Comparison of ENCODE assay signal across 9 cellular contexts in the genomic region with DNA sequence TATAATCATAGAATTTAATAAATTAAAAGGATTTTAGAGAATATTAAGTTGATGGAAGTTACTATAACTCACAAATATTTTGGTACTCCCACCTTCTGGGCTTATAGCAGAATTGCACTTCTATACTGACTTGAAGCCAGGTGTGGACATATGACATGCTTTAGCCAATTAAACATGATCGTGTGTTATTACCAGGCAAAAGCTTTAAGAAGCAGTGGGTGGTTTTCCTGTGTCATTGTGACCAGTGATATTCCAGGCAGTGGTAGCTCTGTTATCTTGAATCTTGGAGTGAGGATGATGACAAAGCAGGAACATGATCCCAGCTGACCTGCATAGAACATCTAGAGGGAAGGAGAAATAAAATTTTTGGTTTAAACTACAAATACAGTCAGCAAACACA.
A peak's percentile ranks its signal among the peaks of the same experiment; 100 is the strongest.
DNase-seq lines count a peak whose midpoint lies in the region; TF ChIP-seq lines count a peak whose summit lies in the region.
"Had no signal": no experiment of that assay in that cellular context is flagged by ENCODE, and none has a peak within 500 bp of the region (broad histone marks: within the 10 kb centered on the region; RNA-seq: fewer than 3 reads in every experiment).

No MANE protein-coding gene starts in this region.

- no peak overlapping the region for H3K27ac Mint-ChIP-seq in chondrocyte (ENCODE audit: unreplicated experiment)

- H3K27me3 Mint-ChIP-seq in chondrocyte (ENCODE audit: low read depth) = no peaks in the 10 kb centered on the region

- TF ChIP-seq CTCF in chondrocyte (IDR thresholded peaks at IDR 0.05) = peak; percentile 75

- no peak overlapping the region for H3K4me3 Mint-ChIP-seq in chondrocyte (ENCODE audit: unreplicated experiment)

- no peaks in the 10 kb centered on the region for H3K9me3 Mint-ChIP-seq in chondrocyte (ENCODE audit: low read depth)

- peak; percentile 10 for DNase-seq in NCI-H510A treated with DMSO at 0.1 percent for 48 hours (lab: John Stamatoyannopoulos, UW)
- no peak for DNase-seq in NCI-H510A (lab: John Stamatoyannopoulos, UW)
- peak; percentile 36 for DNase-seq in M059J (ENCODE audit: low read depth)
- no peak for DNase-seq in chondrocyte (ENCODE audit: low spot score)
- peak; percentile 3 for DNase-seq in pulmonary artery endothelial cell (ENCODE audit: low read depth, low spot score)
- no peak for DNase-seq in stimulated activated naive CD4-positive, alpha-beta T cell (lab: John Stamatoyannopoulos, UW)
- DNase-seq in middle frontal gyrus (ENCODE audit: extremely low spot score, low spot score) = no peak
- DNase-seq in activated CD4-positive, alpha-beta T cell treated with anti-CD3 and anti-CD28 coated beads for 48 hours = no peak
- DNase-seq: left cardiac atrium had no signal

- no peaks in the 10 kb centered on the region for H3K36me3 Mint-ChIP-seq in chondrocyte (ENCODE audit: low read depth)

- peaks cover 12% of the 10 kb centered on the region for H3K4me1 Mint-ChIP-seq in chondrocyte (ENCODE audit: low read depth)

Comparison
In these comparisons a context has a peak if more than half of its experiments do, and no peak if none do; other contexts are left out.
1. DNase-seq: peak in NCI-H510A treated with DMSO at 0.1 percent for 48 hours (single experiment), M059J (single experiment) and pulmonary artery endothelial cell (single experiment); none in NCI-H510A (single experiment), chondrocyte (single experiment), stimulated activated naive CD4-positive, alpha-beta T cell (0 of 6), middle frontal gyrus (single experiment) and activated CD4-positive, alpha-beta T cell treated with anti-CD3 and anti-CD28 coated beads for 48 hours (single experiment).